ENCODE assay signal across 1 cellular context in genomic region chrX:125382889-125383288, GRCh38.
TF ChIP-seq lines count a peak whose summit lies in the region.

No MANE protein-coding gene starts in this region.

TF ChIP-seq in GM23338, 12 proteins besides CTCF, POLR2A, EP300 and RAD21 (continued from another document):
- TF ChIP-seq, protein P1, sequence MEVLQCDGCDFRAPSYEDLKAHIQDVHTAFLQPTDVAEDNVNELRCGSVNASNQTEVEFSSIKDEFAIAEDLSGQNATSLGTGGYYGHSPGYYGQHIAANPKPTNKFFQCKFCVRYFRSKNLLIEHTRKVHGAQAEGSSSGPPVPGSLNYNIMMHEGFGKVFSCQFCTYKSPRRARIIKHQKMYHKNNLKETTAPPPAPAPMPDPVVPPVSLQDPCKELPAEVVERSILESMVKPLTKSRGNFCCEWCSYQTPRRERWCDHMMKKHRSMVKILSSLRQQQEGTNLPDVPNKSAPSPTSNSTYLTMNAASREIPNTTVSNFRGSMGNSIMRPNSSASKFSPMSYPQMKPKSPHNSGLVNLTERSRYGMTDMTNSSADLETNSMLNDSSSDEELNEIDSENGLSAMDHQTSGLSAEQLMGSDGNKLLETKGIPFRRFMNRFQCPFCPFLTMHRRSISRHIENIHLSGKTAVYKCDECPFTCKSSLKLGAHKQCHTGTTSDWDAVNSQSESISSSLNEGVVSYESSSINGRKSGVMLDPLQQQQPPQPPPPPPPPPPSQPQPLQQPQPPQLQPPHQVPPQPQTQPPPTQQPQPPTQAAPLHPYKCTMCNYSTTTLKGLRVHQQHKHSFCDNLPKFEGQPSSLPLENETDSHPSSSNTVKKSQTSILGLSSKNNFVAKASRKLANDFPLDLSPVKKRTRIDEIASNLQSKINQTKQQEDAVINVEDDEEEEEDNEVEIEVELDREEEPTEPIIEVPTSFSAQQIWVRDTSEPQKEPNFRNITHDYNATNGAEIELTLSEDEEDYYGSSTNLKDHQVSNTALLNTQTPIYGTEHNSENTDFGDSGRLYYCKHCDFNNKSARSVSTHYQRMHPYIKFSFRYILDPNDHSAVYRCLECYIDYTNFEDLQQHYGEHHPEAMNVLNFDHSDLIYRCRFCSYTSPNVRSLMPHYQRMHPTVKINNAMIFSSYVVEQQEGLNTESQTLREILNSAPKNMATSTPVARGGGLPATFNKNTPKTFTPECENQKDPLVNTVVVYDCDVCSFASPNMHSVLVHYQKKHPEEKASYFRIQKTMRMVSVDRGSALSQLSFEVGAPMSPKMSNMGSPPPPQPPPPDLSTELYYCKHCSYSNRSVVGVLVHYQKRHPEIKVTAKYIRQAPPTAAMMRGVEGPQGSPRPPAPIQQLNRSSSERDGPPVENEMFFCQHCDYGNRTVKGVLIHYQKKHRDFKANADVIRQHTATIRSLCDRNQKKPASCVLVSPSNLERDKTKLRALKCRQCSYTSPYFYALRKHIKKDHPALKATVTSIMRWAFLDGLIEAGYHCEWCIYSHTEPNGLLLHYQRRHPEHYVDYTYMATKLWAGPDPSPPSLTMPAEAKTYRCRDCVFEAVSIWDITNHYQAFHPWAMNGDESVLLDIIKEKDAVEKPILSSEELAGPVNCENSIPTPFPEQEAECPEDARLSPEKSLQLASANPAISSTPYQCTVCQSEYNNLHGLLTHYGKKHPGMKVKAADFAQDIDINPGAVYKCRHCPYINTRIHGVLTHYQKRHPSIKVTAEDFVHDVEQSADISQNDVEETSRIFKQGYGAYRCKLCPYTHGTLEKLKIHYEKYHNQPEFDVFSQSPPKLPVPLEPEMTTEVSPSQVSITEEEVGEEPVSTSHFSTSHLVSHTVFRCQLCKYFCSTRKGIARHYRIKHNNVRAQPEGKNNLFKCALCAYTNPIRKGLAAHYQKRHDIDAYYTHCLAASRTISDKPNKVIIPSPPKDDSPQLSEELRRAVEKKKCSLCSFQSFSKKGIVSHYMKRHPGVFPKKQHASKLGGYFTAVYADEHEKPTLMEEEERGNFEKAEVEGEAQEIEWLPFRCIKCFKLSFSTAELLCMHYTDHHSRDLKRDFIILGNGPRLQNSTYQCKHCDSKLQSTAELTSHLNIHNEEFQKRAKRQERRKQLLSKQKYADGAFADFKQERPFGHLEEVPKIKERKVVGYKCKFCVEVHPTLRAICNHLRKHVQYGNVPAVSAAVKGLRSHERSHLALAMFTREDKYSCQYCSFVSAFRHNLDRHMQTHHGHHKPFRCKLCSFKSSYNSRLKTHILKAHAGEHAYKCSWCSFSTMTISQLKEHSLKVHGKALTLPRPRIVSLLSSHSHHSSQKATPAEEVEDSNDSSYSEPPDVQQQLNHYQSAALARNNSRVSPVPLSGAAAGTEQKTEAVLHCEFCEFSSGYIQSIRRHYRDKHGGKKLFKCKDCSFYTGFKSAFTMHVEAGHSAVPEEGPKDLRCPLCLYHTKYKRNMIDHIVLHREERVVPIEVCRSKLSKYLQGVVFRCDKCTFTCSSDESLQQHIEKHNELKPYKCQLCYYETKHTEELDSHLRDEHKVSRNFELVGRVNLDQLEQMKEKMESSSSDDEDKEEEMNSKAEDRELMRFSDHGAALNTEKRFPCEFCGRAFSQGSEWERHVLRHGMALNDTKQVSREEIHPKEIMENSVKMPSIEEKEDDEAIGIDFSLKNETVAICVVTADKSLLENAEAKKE (CRISPR knock-in tag; IDR thresholded peaks at IDR 0.05), result no peak
- TF ChIP-seq EZH2phosphoT487 (IDR thresholded peaks at IDR 0.05; ENCODE audit: unreplicated experiment) (no peak), ZNF114 (CRISPR knock-in tag; IDR thresholded peaks at IDR 0.05) (no peak), NANOG (IDR thresholded peaks at IDR 0.05; ENCODE audit: borderline replicate concordance) (no peak), CREB1 (CRISPR knock-in tag; IDR thresholded peaks at IDR 0.05; ENCODE audit: low read depth) (no peak), STAT1 (IDR thresholded peaks at IDR 0.05; ENCODE audit: unreplicated experiment) (no peak), ZNF331 (CRISPR knock-in tag; IDR thresholded peaks at IDR 0.05; ENCODE audit: low read depth) (no peak), POLR2AphosphoS5 (IDR thresholded peaks at IDR 0.05; ENCODE audit: low read depth) (no peak; the same call in 1 of the 2 replicates)
- TF ChIP-seq, protein P2, sequence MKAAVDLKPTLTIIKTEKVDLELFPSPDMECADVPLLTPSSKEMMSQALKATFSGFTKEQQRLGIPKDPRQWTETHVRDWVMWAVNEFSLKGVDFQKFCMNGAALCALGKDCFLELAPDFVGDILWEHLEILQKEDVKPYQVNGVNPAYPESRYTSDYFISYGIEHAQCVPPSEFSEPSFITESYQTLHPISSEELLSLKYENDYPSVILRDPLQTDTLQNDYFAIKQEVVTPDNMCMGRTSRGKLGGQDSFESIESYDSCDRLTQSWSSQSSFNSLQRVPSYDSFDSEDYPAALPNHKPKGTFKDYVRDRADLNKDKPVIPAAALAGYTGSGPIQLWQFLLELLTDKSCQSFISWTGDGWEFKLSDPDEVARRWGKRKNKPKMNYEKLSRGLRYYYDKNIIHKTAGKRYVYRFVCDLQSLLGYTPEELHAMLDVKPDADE (IDR thresholded peaks at IDR 0.05), result no peak
- TF ChIP-seq, protein P3, sequence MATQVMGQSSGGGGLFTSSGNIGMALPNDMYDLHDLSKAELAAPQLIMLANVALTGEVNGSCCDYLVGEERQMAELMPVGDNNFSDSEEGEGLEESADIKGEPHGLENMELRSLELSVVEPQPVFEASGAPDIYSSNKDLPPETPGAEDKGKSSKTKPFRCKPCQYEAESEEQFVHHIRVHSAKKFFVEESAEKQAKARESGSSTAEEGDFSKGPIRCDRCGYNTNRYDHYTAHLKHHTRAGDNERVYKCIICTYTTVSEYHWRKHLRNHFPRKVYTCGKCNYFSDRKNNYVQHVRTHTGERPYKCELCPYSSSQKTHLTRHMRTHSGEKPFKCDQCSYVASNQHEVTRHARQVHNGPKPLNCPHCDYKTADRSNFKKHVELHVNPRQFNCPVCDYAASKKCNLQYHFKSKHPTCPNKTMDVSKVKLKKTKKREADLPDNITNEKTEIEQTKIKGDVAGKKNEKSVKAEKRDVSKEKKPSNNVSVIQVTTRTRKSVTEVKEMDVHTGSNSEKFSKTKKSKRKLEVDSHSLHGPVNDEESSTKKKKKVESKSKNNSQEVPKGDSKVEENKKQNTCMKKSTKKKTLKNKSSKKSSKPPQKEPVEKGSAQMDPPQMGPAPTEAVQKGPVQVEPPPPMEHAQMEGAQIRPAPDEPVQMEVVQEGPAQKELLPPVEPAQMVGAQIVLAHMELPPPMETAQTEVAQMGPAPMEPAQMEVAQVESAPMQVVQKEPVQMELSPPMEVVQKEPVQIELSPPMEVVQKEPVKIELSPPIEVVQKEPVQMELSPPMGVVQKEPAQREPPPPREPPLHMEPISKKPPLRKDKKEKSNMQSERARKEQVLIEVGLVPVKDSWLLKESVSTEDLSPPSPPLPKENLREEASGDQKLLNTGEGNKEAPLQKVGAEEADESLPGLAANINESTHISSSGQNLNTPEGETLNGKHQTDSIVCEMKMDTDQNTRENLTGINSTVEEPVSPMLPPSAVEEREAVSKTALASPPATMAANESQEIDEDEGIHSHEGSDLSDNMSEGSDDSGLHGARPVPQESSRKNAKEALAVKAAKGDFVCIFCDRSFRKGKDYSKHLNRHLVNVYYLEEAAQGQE (IDR thresholded peaks at IDR 0.05; ENCODE audit: unreplicated experiment), result no peak
